Comparison of ENCODE assay signal across 19 cellular contexts in genomic region chrX:124717537-124717936, GRCh38.
"Had no signal": no experiment of that assay in that cellular context is flagged by ENCODE, and none has a peak within 500 bp of the region (broad histone marks: within the 10 kb centered on the region; RNA-seq: fewer than 3 reads in every experiment).

No MANE protein-coding gene starts in this region.

- H3K4me1 Mint-ChIP-seq: IgD-negative memory B cell had no signal

- ATAC-seq: K562 had no signal

- H3K36me3 Mint-ChIP-seq: IgD-negative memory B cell had no signal

- H3K27ac Mint-ChIP-seq: IgD-negative memory B cell had no signal

- H3K9me3 Mint-ChIP-seq: IgD-negative memory B cell had no signal

- DNase-seq: Kasumi-1, MM.1S, NCI-H1092 treated with DMSO at 0.1 percent for 48 hours, NCI-H1436, NCI-H187, NCI-H2029, NCI-H2081 treated with DMSO at 0.1 percent for 48 hours, NCI-H2171, NCI-H226, NCI-H446, NCI-H510A, NCI-H524 treated with DMSO at 0.1 percent for 48 hours, NCI-H69, NCI-H774, Right ventricle myocardium superior, RPMI8226, SIG-M5 had no signal

- H3K27me3 Mint-ChIP-seq: IgD-negative memory B cell had no signal

- H3K4me3 Mint-ChIP-seq: IgD-negative memory B cell had no signal
